Comparison of ENCODE assay signal across 15 cellular contexts in genomic region chr15:67170143-67170885, GRCh38.
DNase-seq lines count a peak whose midpoint lies in the region; ATAC-seq and TF ChIP-seq lines count a peak whose summit lies in the region.
"Had no signal": no experiment of that assay in that cellular context is flagged by ENCODE, and none has a peak within 500 bp of the region (broad histone marks: within the 10 kb centered on the region; RNA-seq: fewer than 3 reads in every experiment).

No MANE protein-coding gene starts in this region.

- peak overlapping the region; percentile 47 for H3K27ac Mint-ChIP-seq in stimulated activated naive CD8-positive, alpha-beta T cell treated with anti-CD3 and anti-CD28 coated beads, Interleukin-15, Interleukin-2, amounts not matched to agents 100 ng/mL and 50 ng/mL, for 24 hours
- H3K27ac Mint-ChIP-seq in T-helper 17 cell = peak overlapping the region; percentile 95
- H3K27ac Mint-ChIP-seq in nephron progenitor cell = peak overlapping the region; percentile 87

- H3K4me3 Mint-ChIP-seq in stimulated activated naive CD8-positive, alpha-beta T cell treated with anti-CD3 and anti-CD28 coated beads, Interleukin-15, Interleukin-2, amounts not matched to agents 100 ng/mL and 50 ng/mL, for 24 hours = no peak overlapping the region
- H3K4me3 Mint-ChIP-seq in T-helper 17 cell (peak overlapping the region; percentile 43), nephron progenitor cell (peak overlapping the region; percentile 49)

- no peak for TF ChIP-seq CTCF in nephron progenitor cell (IDR thresholded peaks at IDR 0.05)

- H3K9me3 Mint-ChIP-seq in stimulated activated naive CD8-positive, alpha-beta T cell treated with anti-CD3 and anti-CD28 coated beads, Interleukin-15, Interleukin-2, amounts not matched to agents 100 ng/mL and 50 ng/mL, for 24 hours = no peaks in the 10 kb centered on the region
- no peaks in the 10 kb centered on the region for H3K9me3 Mint-ChIP-seq in nephron progenitor cell

- H3K36me3 Mint-ChIP-seq in stimulated activated naive CD8-positive, alpha-beta T cell treated with anti-CD3 and anti-CD28 coated beads, Interleukin-15, Interleukin-2, amounts not matched to agents 100 ng/mL and 50 ng/mL, for 24 hours (ENCODE audit: low read depth) = peaks cover 40% of the 10 kb centered on the region
- peaks cover 18% of the 10 kb centered on the region for H3K36me3 Mint-ChIP-seq in T-helper 17 cell (ENCODE audit: low read depth)
- H3K36me3 Mint-ChIP-seq in nephron progenitor cell (ENCODE audit: low read depth) = peaks cover 75% of the 10 kb centered on the region

- no peaks in the 10 kb centered on the region for H3K9me3 ChIP-seq in T-helper 17 cell (ENCODE audit: control insufficient read depth, low read length, poor library complexity, severe bottlenecking)
- H3K9me3 ChIP-seq: esophagus muscularis mucosa had no signal

- peaks cover 44% of the 10 kb centered on the region for H3K4me1 Mint-ChIP-seq in stimulated activated naive CD8-positive, alpha-beta T cell treated with anti-CD3 and anti-CD28 coated beads, Interleukin-15, Interleukin-2, amounts not matched to agents 100 ng/mL and 50 ng/mL, for 24 hours (ENCODE audit: low read depth)
- H3K4me1 Mint-ChIP-seq in T-helper 17 cell (peaks cover 49% of the 10 kb centered on the region), nephron progenitor cell (peaks cover 100% of the 10 kb centered on the region)

- DNase-seq in stimulated activated naive CD8-positive, alpha-beta T cell treated with anti-CD3 and anti-CD28 coated beads, Interleukin-15, Interleukin-2, amounts not matched to agents 100 U/mL and 50 U/mL, for 24 hours = no peak
- DNase-seq in T-helper 17 cell (no peak), nephron progenitor cell (no peak), DMS79 (lab: John Stamatoyannopoulos, UW) (no peak)
- DNase-seq in activated CD4-positive, CD25-positive, alpha-beta regulatory T cell (lab: John Stamatoyannopoulos, UW) = no peak
- DNase-seq: activated effector memory CD4-positive, alpha-beta T cell treated with Interleukin-2 at 50 U/mL for 16 hours; amniotic stem cell; GOT3; left colon; midbrain; NCI-H2029; NCI-H510A treated with DMSO at 0.1 percent for 48 hours had no signal

- no peaks in the 10 kb centered on the region for H3K27me3 Mint-ChIP-seq in stimulated activated naive CD8-positive, alpha-beta T cell treated with anti-CD3 and anti-CD28 coated beads, Interleukin-15, Interleukin-2, amounts not matched to agents 100 ng/mL and 50 ng/mL, for 24 hours
- H3K27me3 Mint-ChIP-seq in T-helper 17 cell = no peaks in the 10 kb centered on the region
- peaks cover 4% of the 10 kb centered on the region for H3K27me3 Mint-ChIP-seq in nephron progenitor cell (ENCODE audit: low read depth, poor library complexity)

- no peak for ATAC-seq in stimulated activated naive CD8-positive, alpha-beta T cell treated with anti-CD3 and anti-CD28 coated beads, Interleukin-15, Interleukin-2, amounts not matched to agents 100 U/mL and 50 U/mL, for 24 hours
- ATAC-seq in T-helper 17 cell = no peak
- no peak for ATAC-seq in GM18870 (IDR thresholded peaks at IDR 0.05; ENCODE audit: unreplicated experiment)
- ATAC-seq: left colon had no signal
